21 cellular contexts compared by ENCODE assay signal in the genomic region with DNA sequence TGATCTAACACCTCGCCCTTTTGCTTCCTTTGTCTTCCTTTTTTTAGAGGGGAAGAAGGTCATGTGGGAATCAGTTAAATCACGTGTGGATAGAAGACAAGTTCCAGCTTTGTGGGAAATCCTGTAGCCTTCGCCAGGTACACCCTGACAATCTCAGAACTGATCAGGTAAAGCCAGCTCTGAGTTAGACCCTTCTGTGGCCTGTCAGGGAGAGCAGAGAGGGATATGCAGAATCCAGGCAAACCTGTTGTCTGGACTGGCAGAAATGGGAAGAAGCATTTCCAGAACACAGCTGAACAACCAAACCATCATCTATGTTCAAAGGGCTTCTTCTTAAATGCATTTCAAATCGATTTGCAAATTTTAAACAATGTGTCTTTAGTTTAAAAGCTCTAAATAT.
DNase-seq lines count a peak whose midpoint lies in the region; ATAC-seq, FAIRE-seq and TF ChIP-seq lines count a peak whose summit lies in the region.
"Had no signal": no experiment of that assay in that cellular context is flagged by ENCODE, and none has a peak within 500 bp of the region (broad histone marks: within the 10 kb centered on the region; RNA-seq: fewer than 3 reads in every experiment).

No MANE protein-coding gene starts in this region.

- H3K9me3 Mint-ChIP-seq in progenitor cell of endocrine pancreas (ENCODE audit: low read depth): peaks cover 10% of the 10 kb centered on the region

- H3K4me1 Mint-ChIP-seq in progenitor cell of endocrine pancreas (ENCODE audit: low read depth): peaks cover 54% of the 10 kb centered on the region

- CTCF ChIA-PET in mammary epithelial cell (lab: Charles Lee; ENCODE audit: low non-redundant PET): no interaction called here

- dilution Hi-C loops in mammary epithelial cell (cut with HindIII; ENCODE audit: low sequenced_read_pairs) (no loop called here), keratinocyte (cut with MboI; ENCODE audit: extremely low pct_ligation_motif_present, low sequenced_read_pairs) (no loop called here)

- no peak overlapping the region for H3K27ac ChIP-seq in mammary epithelial cell (ENCODE audit: insufficient read depth, low read depth, low read length)
- H3K27ac ChIP-seq in breast epithelium: no peak overlapping the region
- H3K27ac ChIP-seq in HUES48 (ENCODE audit: low read depth, low read length): peak overlapping the region; percentile 66
- H3K27ac ChIP-seq in keratinocyte (ENCODE audit: control insufficient read depth, insufficient read depth, low read length): no peak overlapping the region
- H3K27ac ChIP-seq in gastroesophageal sphincter: no peak overlapping the region
- H3K27ac ChIP-seq: 22Rv1 had no signal

- H3K27me3 ChIP-seq in mammary epithelial cell (ENCODE audit: insufficient read depth, low read length): no peaks in the 10 kb centered on the region
- H3K27me3 ChIP-seq in breast epithelium: no peaks in the 10 kb centered on the region
- H3K27me3 ChIP-seq in HUES48 (ENCODE audit: control insufficient read depth, insufficient read depth, low read length): no peaks in the 10 kb centered on the region
- H3K27me3 ChIP-seq in keratinocyte (ENCODE audit: control insufficient read depth, extremely low read depth, insufficient read depth, low read length): no peaks in the 10 kb centered on the region
- H3K27me3 ChIP-seq in gastroesophageal sphincter: no peaks in the 10 kb centered on the region

- H3K4me1 ChIP-seq in mammary epithelial cell (ENCODE audit: insufficient read depth, low read length): peaks cover 16% of the 10 kb centered on the region
- H3K4me1 ChIP-seq in breast epithelium: no peaks in the 10 kb centered on the region
- H3K4me1 ChIP-seq in HUES48 (ENCODE audit: control insufficient read depth, insufficient read depth, low read length): no peaks in the 10 kb centered on the region
- peaks cover 12% of the 10 kb centered on the region for H3K4me1 ChIP-seq in keratinocyte (ENCODE audit: control insufficient read depth, extremely low read depth, insufficient read depth, low read length)
- peaks cover 0 to 13% (median 0%) of the 10 kb centered on the region in 3 donors for H3K4me1 ChIP-seq in gastroesophageal sphincter

- no peak overlapping the region for H3K9ac ChIP-seq in mammary epithelial cell (ENCODE audit: insufficient read depth, low read length)
- no peak overlapping the region for H3K9ac ChIP-seq in HUES48 (ENCODE audit: low read depth, low read length)
- no peak overlapping the region for H3K9ac ChIP-seq in keratinocyte (ENCODE audit: control insufficient read depth, extremely low read depth, insufficient read depth, low read length)

- ATAC-seq in gastroesophageal sphincter: no peak
- ATAC-seq: A549 had no signal

- H3K36me3 Mint-ChIP-seq in progenitor cell of endocrine pancreas (ENCODE audit: insufficient read depth): no peaks in the 10 kb centered on the region
- H3K36me3 Mint-ChIP-seq: IgD-negative memory B cell had no signal

- H3K79me2 ChIP-seq in mammary epithelial cell (ENCODE audit: insufficient read depth, low read length): no peaks in the 10 kb centered on the region
- H3K79me2 ChIP-seq in keratinocyte (ENCODE audit: control insufficient read depth, insufficient read depth, low read length): no peaks in the 10 kb centered on the region

- intact Hi-C loops in mammary epithelial cell (cut with micrococcal nuclease) (loop anchor here (5.0 kb wide), 1 partner anchor 246 kb away; a partner anchor contains a TSS), breast epithelium (cut with DNase I; ENCODE audit: low total_unique reads) (no loop called here)

- no peak overlapping the region for H3K4me2 ChIP-seq in mammary epithelial cell (ENCODE audit: insufficient read depth, low read depth, low read length)
- no peak overlapping the region for H3K4me2 ChIP-seq in keratinocyte (ENCODE audit: control insufficient read depth, extremely low read depth, insufficient read depth, low read depth, low read length)
- H3K4me2 ChIP-seq: A549 had no signal

- DNase-seq in mammary epithelial cell (no peak), breast epithelium (ENCODE audit: low spot score in 2 of 2) (no peak), keratinocyte (ENCODE audit: low read depth, low spot score) (no peak), progenitor cell of endocrine pancreas (ENCODE audit: low spot score, unreplicated experiment) (no peak), putamen (ENCODE audit: low spot score) (no peak), NCI-H2107 treated with DMSO at 0.1 percent for 48 hours (lab: John Stamatoyannopoulos, UW; ENCODE audit: unreplicated experiment) (no peak)
- DNase-seq: AML-193; CD8-positive, alpha-beta memory T cell; COR-L47; DMS153; DMS79; GDM1; H9; KBM-7 had no signal

- H2AFZ ChIP-seq in mammary epithelial cell (ENCODE audit: low read depth, low read length): peak overlapping the region; percentile 25
- H2AFZ ChIP-seq in keratinocyte (ENCODE audit: control insufficient read depth, low read length): no peak overlapping the region

- no TSS peak for BruUV-seq in mammary epithelial cell (replicated peaks; lab: Mats Ljungman, UMichigan)

- FAIRE-seq in keratinocyte (lab: Jason Lieb, UNC): peak; percentile 26
- FAIRE-seq: A549, GM19239, H1 had no signal

- H3K9me3 ChIP-seq in mammary epithelial cell (replicated peaks; ENCODE audit: insufficient read depth, low read length) (peaks cover 3% of the 10 kb centered on the region), breast epithelium (no peaks in the 10 kb centered on the region), HUES48 (ENCODE audit: control insufficient read depth, insufficient read depth, low read length) (no peaks in the 10 kb centered on the region), keratinocyte (ENCODE audit: control insufficient read depth, low read depth, low read length) (no peaks in the 10 kb centered on the region), gastroesophageal sphincter (no peaks in the 10 kb centered on the region)
- H3K9me3 ChIP-seq: A549 had no signal

- H3K4me3 Mint-ChIP-seq in progenitor cell of endocrine pancreas (ENCODE audit: low read depth): no peak overlapping the region
- H3K4me3 Mint-ChIP-seq: CD8-positive, alpha-beta memory T cell; H9; IgD-negative memory B cell had no signal

- no peaks in the 10 kb centered on the region for H3K27me3 Mint-ChIP-seq in progenitor cell of endocrine pancreas

- H3K4me3 ChIP-seq in mammary epithelial cell (replicated peaks in 1 of 3; ENCODE audit: insufficient read depth in 1 of 3, low read depth in 2 of 3, low read length in 3 of 3) (no peak overlapping the region), breast epithelium (no peak overlapping the region), HUES48 (ENCODE audit: low read depth, low read length) (no peak overlapping the region), keratinocyte (ENCODE audit: control insufficient read depth in 2 of 3, extremely low read depth in 1 of 3, insufficient read depth in 2 of 3, low read depth in 1 of 3, low read length in 3 of 3) (no peak overlapping the region), gastroesophageal sphincter (no peak overlapping the region)
- H3K4me3 ChIP-seq: A549 had no signal

- no peaks in the 10 kb centered on the region for H3K9me1 ChIP-seq in keratinocyte (ENCODE audit: control insufficient read depth, extremely low read depth, insufficient read depth, low read length)

- TF ChIP-seq POLR2A in breast epithelium (IDR thresholded peaks at IDR 0.05) (no peak), gastroesophageal sphincter (IDR thresholded peaks at IDR 0.05) (no peak)

- no peak for TF ChIP-seq CTCF in mammary epithelial cell (conservative IDR thresholded peaks at IDR 0.05 in 1 of 2, IDR thresholded peaks at IDR 0.05 in 1 of 2; ENCODE audit: extremely low read depth in 1 of 2, insufficient read depth in 1 of 2, low read depth in 1 of 2, low read length in 2 of 2)
- TF ChIP-seq CTCF in breast epithelium (IDR thresholded peaks at IDR 0.05): no peak
- TF ChIP-seq CTCF in keratinocyte (optimal IDR thresholded peaks at IDR 0.05 in 1 of 3, IDR thresholded peaks at IDR 0.05 in 1 of 3, conservative IDR thresholded peaks at IDR 0.05 in 1 of 3; ENCODE audit: extremely low read depth in 1 of 3, insufficient read depth in 2 of 3, low read length in 3 of 3): no peak
- no peak for TF ChIP-seq CTCF in progenitor cell of endocrine pancreas (IDR thresholded peaks at IDR 0.05; ENCODE audit: unreplicated experiment)
- TF ChIP-seq CTCF in gastroesophageal sphincter (IDR thresholded peaks at IDR 0.05): no peak

- in situ Hi-C loops in mammary epithelial cell (cut with MboI; ENCODE audit: low sequenced_read_pairs in 2 of 2): no loop called here

- TF ChIP-seq EP300 in gastroesophageal sphincter (IDR thresholded peaks at IDR 0.05): no peak

- H4K20me1 ChIP-seq in mammary epithelial cell (ENCODE audit: insufficient read depth, low read length): no peaks in the 10 kb centered on the region
- no peaks in the 10 kb centered on the region for H4K20me1 ChIP-seq in keratinocyte (ENCODE audit: control insufficient read depth, extremely low read depth, insufficient read depth, low read length)

- WGBS in mammary epithelial cell (ENCODE audit: low coverage, missing lambda C conversion rate): 81% methylated on average over 4 of the region's 4 CpGs
- 69 to 73% methylated on average over 4 of the region's 4 CpGs for WGBS in gastroesophageal sphincter (ENCODE audit: low coverage in 1 of 2), 2 donors

- H3K27ac Mint-ChIP-seq in progenitor cell of endocrine pancreas: peak overlapping the region; percentile 79
- H3K27ac Mint-ChIP-seq: CD8-positive, alpha-beta memory T cell; H9; IgD-negative memory B cell had no signal

- no peaks in the 10 kb centered on the region for H3K36me3 ChIP-seq in mammary epithelial cell (ENCODE audit: insufficient read depth, low read length)
- H3K36me3 ChIP-seq in breast epithelium: no peaks in the 10 kb centered on the region
- no peaks in the 10 kb centered on the region for H3K36me3 ChIP-seq in HUES48 (ENCODE audit: control insufficient read depth, insufficient read depth, low read length)
- H3K36me3 ChIP-seq in keratinocyte (ENCODE audit: control insufficient read depth in 2 of 2, extremely low read depth in 1 of 2, insufficient read depth in 2 of 2, low read length in 2 of 2): no peaks in the 10 kb centered on the region
- H3K36me3 ChIP-seq in gastroesophageal sphincter: no peaks in the 10 kb centered on the region
